ENCODE assay signal across 8 cellular contexts in the genomic region with DNA sequence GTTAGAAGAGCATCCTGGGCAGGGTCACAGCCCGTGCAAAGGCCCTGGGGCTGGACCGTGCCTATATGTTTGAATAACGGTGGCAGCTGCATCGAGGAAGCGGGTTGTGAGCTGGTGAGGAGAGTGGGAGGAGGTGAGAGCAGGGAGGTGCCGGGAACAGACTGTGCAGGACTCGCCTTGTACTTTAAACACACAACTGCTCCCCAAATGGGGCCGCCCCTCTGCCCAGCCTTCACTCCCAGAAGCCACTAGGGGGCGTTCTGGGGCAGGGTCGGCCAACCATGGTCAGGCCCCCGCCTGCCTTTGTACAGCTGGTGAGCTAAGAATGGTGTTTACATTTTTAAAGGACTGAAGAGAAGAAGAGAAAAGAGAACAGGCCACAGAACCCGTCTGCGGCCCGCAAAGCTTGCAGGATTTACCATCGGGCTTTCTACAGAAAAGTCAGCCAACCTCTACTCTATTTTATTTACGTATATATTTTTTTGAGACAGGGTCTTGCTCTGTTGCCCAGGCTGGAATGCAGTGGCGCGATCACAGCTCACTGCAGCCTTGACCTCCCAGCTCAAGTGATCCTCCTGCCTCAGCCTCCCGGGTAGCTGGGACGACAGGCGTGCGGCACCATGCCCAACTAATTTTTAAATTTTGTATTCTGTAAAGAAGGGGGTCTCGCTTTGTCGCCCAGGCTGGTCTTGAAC. TPM values are rescaled to one million over a fixed set of nuclear protein-coding genes. Genes with fewer than 3 reads are reported as not detected.
A peak's percentile ranks its signal among the peaks of the same experiment; 100 is the strongest.
DNase-seq lines count a peak whose midpoint lies in the region; ATAC-seq and TF ChIP-seq lines count a peak whose summit lies in the region.
"Not testable (repeated sequence)": the region's sequence is repeated elsewhere in the genome, so short reads cannot be mapped to it uniquely, and the experiment has no call there.

No MANE protein-coding gene starts in this region.

- not testable (repeated sequence) for H3K4ac ChIP-seq in mesenchymal stem cell (ENCODE audit: low read depth in 1 of 2, low read length in 2 of 2)

- peaks cover 25% of the 10 kb centered on the region for H3K4me1 Mint-ChIP-seq in activated naive CD4-positive, alpha-beta T cell treated with anti-CD3 and anti-CD28 coated beads, Interleukin-2, amount 10 ng/mL, durations not matched to agents 7 days and 5 days

- not testable (repeated sequence) for H2AK5ac ChIP-seq in mesenchymal stem cell (ENCODE audit: low read length, severe bottlenecking)

- not testable (repeated sequence) for H3K27ac Mint-ChIP-seq in activated naive CD4-positive, alpha-beta T cell treated with anti-CD3 and anti-CD28 coated beads, Interleukin-2, amount 10 ng/mL, durations not matched to agents 7 days and 5 days

- H3K4me3 ChIP-seq in WERI-Rb-1 (ENCODE audit: low read depth, low read length); mesenchymal stem cell (ENCODE audit: insufficient read depth in 1 of 2, low read depth in 1 of 2, low read length in 2 of 2): not testable (repeated sequence)

- H3K27ac ChIP-seq in WERI-Rb-1; mesenchymal stem cell (ENCODE audit: low read length, poor library complexity, severe bottlenecking): not testable (repeated sequence)

- not testable (repeated sequence) for H2BK5ac ChIP-seq in mesenchymal stem cell (ENCODE audit: low read depth, low read length, poor library complexity, severe bottlenecking)

- not testable (repeated sequence) for H2BK15ac ChIP-seq in mesenchymal stem cell (ENCODE audit: low read depth, poor library complexity, severe bottlenecking)

- H3K18ac ChIP-seq in mesenchymal stem cell (ENCODE audit: low read depth in 1 of 2, low read length in 2 of 2), result not testable (repeated sequence)

- H4K91ac ChIP-seq in mesenchymal stem cell (ENCODE audit: low read length), result not testable (repeated sequence)

- H3K14ac ChIP-seq in mesenchymal stem cell (ENCODE audit: low read length in 2 of 2), result not testable (repeated sequence)

- H3K9me3 ChIP-seq in WERI-Rb-1 (ENCODE audit: severe bottlenecking); mesenchymal stem cell (ENCODE audit: control insufficient read depth, low read length): not testable (repeated sequence)

- not testable (repeated sequence) for H2AFZ ChIP-seq in mesenchymal stem cell (ENCODE audit: low read depth, low read length)

- TF ChIP-seq CTCF in AG09319 (IDR thresholded peaks at IDR 0.05; ENCODE audit: low read depth, low read length) (peak; percentile 43), WERI-Rb-1 (IDR thresholded peaks at IDR 0.05; ENCODE audit: low read depth, low read length) (peak; percentile 64)

- H3K79me1 ChIP-seq in mesenchymal stem cell (replicated peaks; ENCODE audit: low read length, poor library complexity, severe bottlenecking), result peaks cover 34% of the 10 kb centered on the region

- H3K23ac ChIP-seq in mesenchymal stem cell (ENCODE audit: low read length in 2 of 2), result not testable (repeated sequence)

- H3K36me3 ChIP-seq in WERI-Rb-1; mesenchymal stem cell (ENCODE audit: control insufficient read depth in 1 of 2, insufficient read depth in 2 of 2, low read depth in 1 of 2, low read length in 2 of 2): not testable (repeated sequence)

- H3K27me3 Mint-ChIP-seq in activated naive CD4-positive, alpha-beta T cell treated with anti-CD3 and anti-CD28 coated beads, Interleukin-2, amount 10 ng/mL, durations not matched to agents 7 days and 5 days, result peaks cover 49% of the 10 kb centered on the region

- H3K27me3 ChIP-seq in WERI-Rb-1 (ENCODE audit: insufficient read depth, low read depth, severe bottlenecking), result not testable (repeated sequence)
- peaks cover 0 to 15% of the 10 kb centered on the region in 2 experiments for H3K27me3 ChIP-seq in mesenchymal stem cell (ENCODE audit: control insufficient read depth in 1 of 2, insufficient read depth in 1 of 2, low read length in 2 of 2)

- H2BK12ac ChIP-seq in mesenchymal stem cell (ENCODE audit: low read length in 2 of 2), result not testable (repeated sequence)

- peak; percentile 54 for ATAC-seq in GM18867 (IDR thresholded peaks at IDR 0.05; ENCODE audit: unreplicated experiment)

- peaks cover 14% of the 10 kb centered on the region for H3K4me1 ChIP-seq in mesenchymal stem cell (ENCODE audit: control insufficient read depth, insufficient read depth, low read depth, low read length)

- H2BK120ac ChIP-seq in mesenchymal stem cell (ENCODE audit: low read depth, low read length), result not testable (repeated sequence)

- H4K8ac ChIP-seq in mesenchymal stem cell (ENCODE audit: low read length), result peak overlapping the region; percentile 4

- H3K9me3 Mint-ChIP-seq in activated naive CD4-positive, alpha-beta T cell treated with anti-CD3 and anti-CD28 coated beads, Interleukin-2, amount 10 ng/mL, durations not matched to agents 7 days and 5 days, result not testable (repeated sequence)

- not testable (repeated sequence) for H3K4me3 Mint-ChIP-seq in activated naive CD4-positive, alpha-beta T cell treated with anti-CD3 and anti-CD28 coated beads, Interleukin-2, amount 10 ng/mL, durations not matched to agents 7 days and 5 days

- not testable (repeated sequence) for DNase-seq in AG09319 (ENCODE audit: extremely low read depth, low read depth)
- DNase-seq in NCI-H2171 treated with DMSO at 0.1 percent for 48 hours (lab: John Stamatoyannopoulos, UW) (peak; percentile 16), WERI-Rb-1 (peak; percentile 62), fibroblast of gingiva (ENCODE audit: low read depth) (peak; percentile 20), mesenchymal stem cell (peak; percentile 63)
- DNase-seq in activated naive CD4-positive, alpha-beta T cell treated with anti-CD3 and anti-CD28 coated beads, Interleukin-2, amount 10 ng/mL, durations not matched to agents 7 days and 5 days, result peak; percentile 66
- peak; percentile 53 to 57 for DNase-seq in stimulated activated CD4-positive, alpha-beta T cell treated with anti-CD3 and anti-CD28 coated beads, Interleukin-2, amount 100 ng/mL, for 48 hours

- 72% methylated on average over 15 of the region's 24 CpGs for WGBS in mesenchymal stem cell

- CTCF ChIA-PET in activated naive CD4-positive, alpha-beta T cell treated with anti-CD3 and anti-CD28 coated beads, Interleukin-2, amount 10 ng/mL, durations not matched to agents 7 days and 5 days (lab: Charles Lee), result interaction anchor here (1.0 to 5.2 kb wide), 6 partner anchors 13 to 279 kb away, joined by 3 to 82 read pairs (median 5); a partner anchor contains a TSS

- H3K4me2 ChIP-seq in mesenchymal stem cell (ENCODE audit: low read length, poor library complexity, severe bottlenecking), result not testable (repeated sequence)

- not testable (repeated sequence) for H3K9ac ChIP-seq in mesenchymal stem cell (ENCODE audit: low read length)

- not testable (repeated sequence) for H3K36me3 Mint-ChIP-seq in activated naive CD4-positive, alpha-beta T cell treated with anti-CD3 and anti-CD28 coated beads, Interleukin-2, amount 10 ng/mL, durations not matched to agents 7 days and 5 days

RNA-seq across cellular contexts. Expression of a gene that starts 5.7 kb away (rescaled TPM):
- 8.3 TPM for polyA plus RNA-seq in mesenchymal stem cell (2013, experiment 1 of 2)
- 9.0 TPM for polyA plus RNA-seq in mesenchymal stem cell (2013, experiment 2 of 2)
